In the genomic region with DNA sequence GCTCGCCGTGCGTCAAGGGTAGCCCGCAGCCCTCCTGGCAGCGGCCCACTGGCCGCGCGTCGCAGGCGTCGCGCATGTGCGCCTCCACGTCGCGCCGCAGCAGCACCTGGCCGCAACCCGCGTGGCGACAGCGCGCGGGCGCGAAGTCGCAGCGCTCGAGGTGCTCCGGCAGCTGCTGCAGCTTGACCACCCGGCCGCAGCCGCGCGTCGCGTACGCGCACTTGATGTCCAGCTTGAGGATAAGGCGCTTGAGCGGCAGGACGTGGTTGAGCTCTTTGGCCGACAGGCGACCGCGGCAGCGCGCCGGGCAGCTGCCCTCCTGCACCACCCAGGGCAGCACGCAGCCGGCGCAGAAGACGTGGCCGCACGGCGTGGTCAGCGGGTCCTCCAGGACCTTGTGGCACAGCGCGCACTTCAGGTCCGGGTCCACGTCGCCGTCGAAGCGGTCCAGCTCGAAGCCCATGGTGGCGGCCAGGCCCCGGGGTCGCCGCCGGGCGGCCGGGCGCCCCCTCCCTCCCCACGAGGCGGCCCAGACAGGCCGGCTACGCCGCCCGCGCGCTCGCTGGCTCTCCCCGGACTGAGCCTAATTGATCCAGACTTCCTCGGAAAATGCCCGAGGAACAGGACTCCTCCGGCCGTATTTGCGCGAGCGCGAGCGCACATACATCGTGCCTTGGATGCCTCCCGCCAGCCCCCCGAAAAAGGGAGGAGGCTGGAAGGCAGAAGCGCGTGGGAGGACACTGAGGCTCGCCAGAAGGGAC, we compare ENCODE assay signal across 9 cellular contexts. TPM values are rescaled to one million over a fixed set of nuclear protein-coding genes. Genes with fewer than 3 reads are reported as not detected.
DNase-seq lines count a peak whose midpoint lies in the region; ATAC-seq, FAIRE-seq and TF ChIP-seq lines count a peak whose summit lies in the region.
"Had no signal": no experiment of that assay in that cellular context is flagged by ENCODE, and none has a peak within 500 bp of the region (broad histone marks: within the 10 kb centered on the region; RNA-seq: fewer than 3 reads in every experiment).

A gene (minus strand): TSS at position 579 of the 761 bp plus-strand sequence.

- H3K9me3 ChIP-seq in muscle layer of colon (ENCODE audit: low read length) = no peaks in the 10 kb centered on the region

- no peaks in the 10 kb centered on the region for H3K4me1 Mint-ChIP-seq in T-helper 2 cell treated with Interferon-gamma antibody and Interleukin-4, amounts not matched to agents 5 μg/mL and 100 μg/mL, for 36 hours (ENCODE audit: low read depth)

- TF ChIP-seq CTCF in D721Med (IDR thresholded peaks at IDR 0.05; ENCODE audit: insufficient read depth, missing control alignments) = no peak

- H3K4me3 Mint-ChIP-seq in T-helper 2 cell treated with Interferon-gamma antibody and Interleukin-4, amounts not matched to agents 5 μg/mL and 100 μg/mL, for 36 hours = no peak within 1 kb of the TSS
- H3K4me3 Mint-ChIP-seq: dendritic cell treated with granulocyte-macrophage colony-stimulating factor and Interleukin-4, amounts not matched to agents 40 ng/mL and 50 ng/mL, for 4 days had no signal

- H3K27me3 Mint-ChIP-seq in T-helper 2 cell treated with Interferon-gamma antibody and Interleukin-4, amounts not matched to agents 5 μg/mL and 100 μg/mL, for 36 hours (ENCODE audit: low read depth) = peaks cover 17% of the 10 kb centered on the region

- DNase-seq in D721Med (ENCODE audit: insufficient read length, low spot score) (peak; percentile 43), fibroblast of gingiva (ENCODE audit: low read depth) (peak; percentile 77), NCI-H1417 treated with DMSO at 0.1 percent for 48 hours (lab: John Stamatoyannopoulos, UW) (no peak)
- DNase-seq in activated CD4-positive, alpha-beta T cell treated with anti-CD3 and anti-CD28 coated beads, Interleukin-2, amount 50 U/mL, for 4 hours = no peak
- no peak for DNase-seq in T-helper 2 cell treated with Interferon-gamma antibody and Interleukin-4, amounts not matched to agents 5 μg/mL and 100 μg/mL, for 36 hours (ENCODE audit: low spot score)

- H3K27ac ChIP-seq in muscle layer of colon (ENCODE audit: low read depth, low read length) = peak within 1 kb of the TSS; percentile 95

- H3K9ac ChIP-seq in muscle layer of colon (ENCODE audit: low read length) = peak within 1 kb of the TSS; percentile 91

- no peak for ATAC-seq in HG03442 (IDR thresholded peaks at IDR 0.05; ENCODE audit: unreplicated experiment)

- no peaks in the 10 kb centered on the region for H3K36me3 ChIP-seq in muscle layer of colon (ENCODE audit: insufficient read depth, low read length)

- no peaks in the 10 kb centered on the region for H3K36me3 Mint-ChIP-seq in T-helper 2 cell treated with Interferon-gamma antibody and Interleukin-4, amounts not matched to agents 5 μg/mL and 100 μg/mL, for 36 hours (ENCODE audit: low read depth)

- H3K27me3 ChIP-seq in muscle layer of colon (ENCODE audit: control insufficient read depth in 1 of 2, insufficient read depth in 2 of 2, low read length in 2 of 2) = no peaks in the 10 kb centered on the region

- peaks cover 22% of the 10 kb centered on the region for H3K4me1 ChIP-seq in muscle layer of colon (ENCODE audit: insufficient read depth, low read length)

- peak within 1 kb of the TSS; percentile 66 to 96 for H3K4me3 ChIP-seq in muscle layer of colon (ENCODE audit: low read depth in 1 of 2, low read length in 2 of 2)

- no peaks in the 10 kb centered on the region for H3K9me3 Mint-ChIP-seq in T-helper 2 cell treated with Interferon-gamma antibody and Interleukin-4, amounts not matched to agents 5 μg/mL and 100 μg/mL, for 36 hours
- H3K9me3 Mint-ChIP-seq: dendritic cell treated with granulocyte-macrophage colony-stimulating factor and Interleukin-4, amounts not matched to agents 40 ng/mL and 50 ng/mL, for 4 days had no signal

- no peak within 1 kb of the TSS for H3K27ac Mint-ChIP-seq in T-helper 2 cell treated with Interferon-gamma antibody and Interleukin-4, amounts not matched to agents 5 μg/mL and 100 μg/mL, for 36 hours
- H3K27ac Mint-ChIP-seq: dendritic cell treated with granulocyte-macrophage colony-stimulating factor and Interleukin-4, amounts not matched to agents 40 ng/mL and 50 ng/mL, for 4 days had no signal

- no peak for FAIRE-seq in D721Med (lab: Jason Lieb, UNC)

TF ChIP-seq in PFSK-1, 5 proteins besides CTCF, POLR2A, EP300 and RAD21:
- TF ChIP-seq SIN3A (IDR thresholded peaks at IDR 0.05; ENCODE audit: borderline replicate concordance, insufficient read depth, low read length) = no peak
- TF ChIP-seq POLR2AphosphoS5 (IDR thresholded peaks at IDR 0.05; ENCODE audit: low read depth, low read length) = peak; percentile 74
- peak; percentile 33 for TF ChIP-seq FOXP2 (optimal IDR thresholded peaks at IDR 0.05; ENCODE audit: borderline replicate concordance, extremely low read depth, extremely low read length, insufficient read depth)
- TF ChIP-seq TAF1 (IDR thresholded peaks at IDR 0.05; ENCODE audit: borderline replicate concordance, insufficient read depth, low read length) = 0 out of 2 replicates have a peak, but pooled peaks have one; percentile 28

RNA-seq across cellular contexts. Expression of the gene that starts here (rescaled TPM):
- polyA plus RNA-seq in PFSK-1 (2012; ENCODE audit: insufficient read length, low read depth) = 17.8 TPM

Comparison
In these comparisons a context has a peak if more than half of its experiments do, and no peak if none do; other contexts are left out.
1. DNase-seq: peak in D721Med (single experiment) and fibroblast of gingiva (single experiment); none in activated CD4-positive, alpha-beta T cell treated with anti-CD3 and anti-CD28 coated beads, Interleukin-2, amount 50 U/mL, for 4 hours (0 of 2), NCI-H1417 treated with DMSO at 0.1 percent for 48 hours (single experiment) and T-helper 2 cell treated with Interferon-gamma antibody and Interleukin-4, amounts not matched to agents 5 μg/mL and 100 μg/mL, for 36 hours (single experiment).